ENCODE assay signal across 18 cellular contexts in genomic region chr1:242585616-242586354, GRCh38.
DNase-seq lines count a peak whose midpoint lies in the region; ATAC-seq and TF ChIP-seq lines count a peak whose summit lies in the region.
"Had no signal": no experiment of that assay in that cellular context is flagged by ENCODE, and none has a peak within 500 bp of the region (broad histone marks: within the 10 kb centered on the region; RNA-seq: fewer than 3 reads in every experiment).

No MANE protein-coding gene starts in this region.

- H3K9me3 Mint-ChIP-seq in GM23338, result peaks cover 54% of the 10 kb centered on the region
- peaks cover 2% of the 10 kb centered on the region for H3K9me3 Mint-ChIP-seq in endodermal cell
- H3K9me3 Mint-ChIP-seq in naive thymus-derived CD4-positive, alpha-beta T cell, result peaks cover 0 to 9% (median 3%) of the 10 kb centered on the region in 11 donors
- H3K9me3 Mint-ChIP-seq: CD8-positive, alpha-beta T cell had no signal

- no peaks in the 10 kb centered on the region for H3F3A ChIP-seq in GM23338 (replicated peaks; ENCODE audit: low read depth)

- 45 to 80% methylated on average over 1 to 10 of the region's 10 CpGs for WGBS in endodermal cell (ENCODE audit: insufficient coverage in 1 of 2, insufficient read length in 1 of 2), 2 experiments

- H3K9me2 ChIP-seq in GM23338 (ENCODE audit: insufficient read depth), result peaks cover 12% of the 10 kb centered on the region; the same call in 1 of the 2 replicates

- H3K9ac ChIP-seq in endodermal cell (ENCODE audit: extremely low read depth, low read length, poor library complexity, severe bottlenecking), result no peak overlapping the region
- H3K9ac ChIP-seq: BLaER1 treated with 17β-estradiol and CSF1 and Interleukin-3, amounts not matched to agents 10 nM and 100 nM had no signal

- H3K4me1 ChIP-seq in GM23338 (ENCODE audit: insufficient read depth) (no peaks in the 10 kb centered on the region), endodermal cell (ENCODE audit: control insufficient read depth, insufficient read depth, low read length) (peaks cover 3% of the 10 kb centered on the region)
- no peaks in the 10 kb centered on the region for H3K4me1 ChIP-seq in naive thymus-derived CD4-positive, alpha-beta T cell (ENCODE audit: control insufficient read depth in 2 of 2, insufficient read depth in 2 of 2, low read length in 2 of 2)
- H3K4me1 ChIP-seq: BLaER1 treated with 17β-estradiol and CSF1 and Interleukin-3, amounts not matched to agents 10 nM and 100 nM had no signal

- H4K20me1 ChIP-seq in GM23338 (replicated peaks; ENCODE audit: insufficient read depth), result no peaks in the 10 kb centered on the region
- H4K20me1 ChIP-seq: BLaER1 treated with 17β-estradiol and CSF1 and Interleukin-3, amounts not matched to agents 10 nM and 100 nM had no signal

- H3K4me1 Mint-ChIP-seq in GM23338 (peaks cover 19% of the 10 kb centered on the region), endodermal cell (no peaks in the 10 kb centered on the region)
- H3K4me1 Mint-ChIP-seq in naive thymus-derived CD4-positive, alpha-beta T cell, result no peaks in the 10 kb centered on the region

- H2AFZ ChIP-seq in GM23338, result no peak overlapping the region

- no peaks in the 10 kb centered on the region for H3K36me3 ChIP-seq in GM23338 (ENCODE audit: insufficient read depth)
- no peaks in the 10 kb centered on the region for H3K36me3 ChIP-seq in endodermal cell (ENCODE audit: control insufficient read depth, insufficient read depth, low read length)
- H3K36me3 ChIP-seq in naive thymus-derived CD4-positive, alpha-beta T cell (ENCODE audit: control insufficient read depth in 2 of 3, insufficient read depth in 3 of 3, low read length in 3 of 3), result no peaks in the 10 kb centered on the region
- H3K36me3 ChIP-seq: BLaER1 treated with 17β-estradiol and CSF1 and Interleukin-3, amounts not matched to agents 10 nM and 100 nM; SJSA1 had no signal

- intact Hi-C loops in naive thymus-derived CD4-positive, alpha-beta T cell (cut with micrococcal nuclease), result no loop called here

- ATAC-seq in GM23338, result peak; percentile 89
- ATAC-seq in naive thymus-derived CD4-positive, alpha-beta T cell, result no peak
- ATAC-seq: CD8-positive, alpha-beta T cell; Right ventricle myocardium inferior had no signal

- TF ChIP-seq CTCF in GM23338 (conservative IDR thresholded peaks at IDR 0.05; ENCODE audit: low read depth in 2 of 2), result no peak
- TF ChIP-seq CTCF in endodermal cell (conservative IDR thresholded peaks at IDR 0.05), result no peak

- CTCF ChIA-PET in naive thymus-derived CD4-positive, alpha-beta T cell (lab: Charles Lee), result no interaction called here

- peaks cover 5% of the 10 kb centered on the region for H3K9me3 ChIP-seq in endodermal cell (ENCODE audit: control insufficient read depth, low read length)
- no peaks in the 10 kb centered on the region for H3K9me3 ChIP-seq in naive thymus-derived CD4-positive, alpha-beta T cell (ENCODE audit: control insufficient read depth in 2 of 3, low read length in 3 of 3)
- H3K9me3 ChIP-seq: SJSA1 had no signal

- peaks cover 51% of the 10 kb centered on the region; the same call in 2 of the 3 replicates for H3K36me3 Mint-ChIP-seq in GM23338 (ENCODE audit: low read depth)
- H3K36me3 Mint-ChIP-seq in endodermal cell (ENCODE audit: low read depth), result no peaks in the 10 kb centered on the region
- no peaks in the 10 kb centered on the region for H3K36me3 Mint-ChIP-seq in naive thymus-derived CD4-positive, alpha-beta T cell
- H3K36me3 Mint-ChIP-seq: CD8-positive, alpha-beta T cell had no signal

- H3K79me2 ChIP-seq in GM23338 (replicated peaks; ENCODE audit: insufficient read depth), result no peaks in the 10 kb centered on the region

- POLR2A ChIA-PET in naive thymus-derived CD4-positive, alpha-beta T cell (lab: Charles Lee), result no interaction called here

- no peaks in the 10 kb centered on the region for H3K27me3 ChIP-seq in GM23338 (ENCODE audit: insufficient read depth)
- no peaks in the 10 kb centered on the region for H3K27me3 ChIP-seq in endodermal cell (ENCODE audit: control insufficient read depth, insufficient read depth, low read length, poor library complexity, severe bottlenecking)
- H3K27me3 ChIP-seq in naive thymus-derived CD4-positive, alpha-beta T cell (ENCODE audit: control insufficient read depth in 2 of 2, insufficient read depth in 2 of 2, low read length in 2 of 2), result no peaks in the 10 kb centered on the region
- H3K27me3 ChIP-seq: BLaER1 treated with 17β-estradiol and CSF1 and Interleukin-3, amounts not matched to agents 10 nM and 100 nM; SJSA1 had no signal

- H3K27ac Mint-ChIP-seq in GM23338, result peak overlapping the region; percentile 96
- H3K27ac Mint-ChIP-seq in endodermal cell, result no peak overlapping the region
- no peak overlapping the region for H3K27ac Mint-ChIP-seq in naive thymus-derived CD4-positive, alpha-beta T cell
- H3K27ac Mint-ChIP-seq: CD8-positive, alpha-beta T cell had no signal

- peak overlapping the region; percentile 55 for H3K27ac ChIP-seq in GM23338 (ENCODE audit: low read depth)
- peak overlapping the region; percentile 79 for H3K27ac ChIP-seq in endodermal cell (ENCODE audit: low read depth, low read length)
- no peak overlapping the region for H3K27ac ChIP-seq in naive thymus-derived CD4-positive, alpha-beta T cell (ENCODE audit: low read depth, low read length)
- H3K27ac ChIP-seq: BLaER1 treated with 17β-estradiol and CSF1 and Interleukin-3, amounts not matched to agents 10 nM and 100 nM; SJSA1 had no signal

- peak; percentile 52 for DNase-seq in GM23338 (ENCODE audit: low spot score)
- peak; percentile 30 for DNase-seq in NCI-H146 (lab: John Stamatoyannopoulos, UW)
- DNase-seq in endodermal cell, result peak; percentile 62
- peak; percentile 20 for DNase-seq in iPS-NIHi7 (ENCODE audit: extremely low spot score)
- no peak for DNase-seq in amygdala (lab: John Stamatoyannopoulos, UW)
- DNase-seq in activated CD4-positive, alpha-beta T cell treated with anti-CD3 and anti-CD28 coated beads, Interleukin-2, amount 50 U/mL, for 1 hour, result no peak
- DNase-seq in naive thymus-derived CD4-positive, alpha-beta T cell, result no peak
- no peak for DNase-seq in COLO668 (lab: John Stamatoyannopoulos, UW; ENCODE audit: unreplicated experiment)
- DNase-seq: 8988T; Calu3; CD8-positive, alpha-beta T cell; DMS153; Kasumi-1; NCI-H187; NCI-H526 had no signal

- H3K4me3 ChIP-seq in GM23338 (no peak overlapping the region), endodermal cell (ENCODE audit: low read length) (no peak overlapping the region)
- H3K4me3 ChIP-seq in naive thymus-derived CD4-positive, alpha-beta T cell (ENCODE audit: low read length), result no peak overlapping the region
- H3K4me3 ChIP-seq: BLaER1 treated with 17β-estradiol and CSF1 and Interleukin-3, amounts not matched to agents 10 nM and 100 nM; SJSA1 had no signal

- H3K4me3 Mint-ChIP-seq in GM23338, result no peak overlapping the region
- no peak overlapping the region for H3K4me3 Mint-ChIP-seq in endodermal cell
- no peak overlapping the region for H3K4me3 Mint-ChIP-seq in naive thymus-derived CD4-positive, alpha-beta T cell
- H3K4me3 Mint-ChIP-seq: CD8-positive, alpha-beta T cell had no signal

- H3K27me3 Mint-ChIP-seq in GM23338 (ENCODE audit: insufficient read depth, low read depth, poor library complexity) (peaks cover 4% of the 10 kb centered on the region), endodermal cell (ENCODE audit: insufficient read depth) (no peaks in the 10 kb centered on the region)
- peaks cover 0 to 15% (median 5%) of the 10 kb centered on the region in 5 donors for H3K27me3 Mint-ChIP-seq in naive thymus-derived CD4-positive, alpha-beta T cell

- no peak overlapping the region for H3K4me2 ChIP-seq in GM23338
- H3K4me2 ChIP-seq: BLaER1 treated with 17β-estradiol and CSF1 and Interleukin-3, amounts not matched to agents 10 nM and 100 nM had no signal

TF ChIP-seq in GM23338, 12 proteins besides CTCF, POLR2A, EP300 and RAD21 (continues in another document):
- TF ChIP-seq ZNF114 (CRISPR knock-in tag; IDR thresholded peaks at IDR 0.05), result peak; percentile 85; the same call in 1 of the 2 replicates

Comparison
In these comparisons a context has a peak if more than half of its experiments do, and no peak if none do; other contexts are left out.
1. DNase-seq: peak in GM23338 (single experiment), NCI-H146 (single experiment), endodermal cell (single experiment) and iPS-NIHi7 (single experiment); none in amygdala (0 of 56), activated CD4-positive, alpha-beta T cell treated with anti-CD3 and anti-CD28 coated beads, Interleukin-2, amount 50 U/mL, for 1 hour (single experiment), naive thymus-derived CD4-positive, alpha-beta T cell (0 of 9) and COLO668 (single experiment).